In genomic region chr5:141680751-141681201, GRCh38 we compare ENCODE assay signal across 8 cellular contexts. TPM values are rescaled to one million over a fixed set of nuclear protein-coding genes. Genes with fewer than 3 reads are reported as not detected.
DNase-seq lines count a peak whose midpoint lies in the region; ATAC-seq and TF ChIP-seq lines count a peak whose summit lies in the region.

No MANE protein-coding gene starts in this region.

- no peak overlapping the region for H2AK5ac ChIP-seq in mesendoderm (ENCODE audit: low read length)

- H3K4me1 ChIP-seq in mesendoderm (ENCODE audit: control insufficient read depth, low read depth, low read length): peaks cover 14% of the 10 kb centered on the region

- H3K4me3 ChIP-seq in AG04449 (ENCODE audit: low read depth, low read length): peak overlapping the region; percentile 12; the same call in 1 of the 2 replicates
- H3K4me3 ChIP-seq in mesendoderm (ENCODE audit: low read length): no peak overlapping the region

- H3K56ac ChIP-seq in mesendoderm (ENCODE audit: low read length): peak overlapping the region; percentile 98

- TF ChIP-seq POLR2A in GM18505 (IDR thresholded peaks at IDR 0.05; ENCODE audit: borderline replicate concordance, extremely low read depth, insufficient read depth, insufficient read length): no peak

- H3K27me3 ChIP-seq in mesendoderm (ENCODE audit: insufficient read depth, low read length, poor library complexity): no peaks in the 10 kb centered on the region

- no peak overlapping the region for H2BK5ac ChIP-seq in mesendoderm (ENCODE audit: low read length)

- no peak overlapping the region for H2BK120ac ChIP-seq in mesendoderm (ENCODE audit: low read depth, low read length)

- H3K79me2 ChIP-seq in mesendoderm (ENCODE audit: control insufficient read depth, insufficient read depth, low read length): peaks cover 5% of the 10 kb centered on the region

- CTCF ChIA-PET in AG04449 (lab: Yijun Ruan, JAX): interaction anchor here (0.9 to 6.2 kb wide), 8 partner anchors 11 to 288 kb away, joined by 3 to 74 read pairs (median 14); partner anchors contain the start of genes DIAPH1 and RNF14

- DNase-seq in AG04449 (ENCODE audit: low read depth, low spot score) (no peak), NCI-H82 (lab: John Stamatoyannopoulos, UW) (peak; percentile 66), dermis microvascular lymphatic vessel endothelial cell (ENCODE audit: low read depth in 2 of 2) (peak; percentile 98 to 99), mesendoderm (peak; percentile 98), kidney tubule cell (ENCODE audit: low spot score) (no peak), GM19240 (ENCODE audit: insufficient read length, low spot score) (no peak)

- no CpG with 5 or more reads among the region's 6 CpGs for WGBS in mesendoderm (ENCODE audit: extremely low coverage, insufficient coverage, low lambda C conversion rate)

- no peak overlapping the region for H2BK15ac ChIP-seq in mesendoderm (replicated peaks; ENCODE audit: low read depth)

- no peak for TF ChIP-seq CTCF in AG04449 (IDR thresholded peaks at IDR 0.05; ENCODE audit: insufficient read depth, low read length, missing control alignments)

- peaks cover 2% of the 10 kb centered on the region for H3K79me1 ChIP-seq in mesendoderm (ENCODE audit: low read length)

- peak overlapping the region; percentile 96 for H3K18ac ChIP-seq in mesendoderm (ENCODE audit: low read length)

- no peak for ATAC-seq in GM18505 (IDR thresholded peaks at IDR 0.05; ENCODE audit: unreplicated experiment)
- ATAC-seq in HG03159 (IDR thresholded peaks at IDR 0.05; ENCODE audit: unreplicated experiment): no peak

- H4K5ac ChIP-seq in mesendoderm (ENCODE audit: low read length): no peak overlapping the region

- H3K9ac ChIP-seq in mesendoderm (ENCODE audit: low read length): peak overlapping the region; percentile 98

- no peak overlapping the region for H3K23ac ChIP-seq in mesendoderm (ENCODE audit: low read length)

- H3K36me3 ChIP-seq in mesendoderm (ENCODE audit: control insufficient read depth, insufficient read depth, low read length): no peaks in the 10 kb centered on the region

- H4K8ac ChIP-seq in mesendoderm (ENCODE audit: low read depth, low read length): no peak overlapping the region

- H3K27ac ChIP-seq in mesendoderm (ENCODE audit: low read depth, low read length): peak overlapping the region; percentile 87

- peak overlapping the region; percentile 7 for H3K4me2 ChIP-seq in mesendoderm (ENCODE audit: low read length)

- peak overlapping the region; percentile 65 for H3K4ac ChIP-seq in mesendoderm (ENCODE audit: low read depth, low read length)

- POLR2A ChIA-PET in AG04449 (lab: Yijun Ruan, JAX): interaction anchor here (1.2 kb wide), 1 partner anchor 12 kb away, joined by 6 read pairs; no protein-coding TSS in a partner anchor

RNA-seq across cellular contexts. Expression of gene ARAP3, which starts 1.3 kb away (rescaled TPM):
- total RNA-seq in dermis microvascular lymphatic vessel endothelial cell: 25.5 and 42.5 TPM in 2 replicates
- 8.7 TPM for polyA plus RNA-seq in mesendoderm (2013, experiment 1 of 2)
- polyA plus RNA-seq in mesendoderm (2013, experiment 2 of 2): 8.7 TPM

RNA-seq across cellular contexts. Expression of gene FCHSD1, which starts 29.6 kb away (rescaled TPM):
- 10.7 and 12.6 TPM in 2 replicates for total RNA-seq in dermis microvascular lymphatic vessel endothelial cell
- polyA plus RNA-seq in mesendoderm (2013, experiment 1 of 2): 7.9 TPM
- polyA plus RNA-seq in mesendoderm (2013, experiment 2 of 2): 8.7 TPM

RNA-seq across cellular contexts. Expression of gene RELL2, which starts 44.0 kb away (rescaled TPM):
- 6.2 and 6.3 TPM in 2 replicates for total RNA-seq in dermis microvascular lymphatic vessel endothelial cell
- polyA plus RNA-seq in mesendoderm (2013, experiment 1 of 2): 4.3 TPM
- polyA plus RNA-seq in mesendoderm (2013, experiment 2 of 2): 4.2 TPM

RNA-seq across cellular contexts. Expression of gene HDAC3, which starts 44.1 kb away (rescaled TPM):
- 46.6 and 52.8 TPM in 2 replicates for total RNA-seq in dermis microvascular lymphatic vessel endothelial cell
- 65.6 TPM for polyA plus RNA-seq in mesendoderm (2013, experiment 1 of 2)
- 64.3 TPM for polyA plus RNA-seq in mesendoderm (2013, experiment 2 of 2)

Comparison
In these comparisons a context has a peak if more than half of its experiments do, and no peak if none do; other contexts are left out.
1. DNase-seq: peak in NCI-H82 (single experiment), dermis microvascular lymphatic vessel endothelial cell (2 of 2) and mesendoderm (single experiment); none in AG04449 (single experiment), kidney tubule cell (single experiment) and GM19240 (single experiment).